Comparison of ENCODE assay signal across 13 cellular contexts in genomic region chr10:46539596-46540411, GRCh38. TPM values are rescaled to one million over a fixed set of nuclear protein-coding genes. Genes with fewer than 3 reads are reported as not detected.
DNase-seq lines count a peak whose midpoint lies in the region; ATAC-seq and TF ChIP-seq lines count a peak whose summit lies in the region.
"Had no signal": no experiment of that assay in that cellular context is flagged by ENCODE, and none has a peak within 500 bp of the region (broad histone marks: within the 10 kb centered on the region; RNA-seq: fewer than 3 reads in every experiment).

No MANE protein-coding gene starts in this region.

- no peak overlapping the region for H3K4me3 Mint-ChIP-seq in activated naive CD4-positive, alpha-beta T cell treated with anti-CD3 and anti-CD28 coated beads, Interleukin-2, amount 10 ng/mL, durations not matched to agents 7 days and 5 days
- H3K4me3 Mint-ChIP-seq in chondrocyte (ENCODE audit: unreplicated experiment): peak overlapping the region; percentile 40
- H3K4me3 Mint-ChIP-seq: T-helper 2 cell treated with Interferon-gamma antibody and Interleukin-4, amounts not matched to agents 5 μg/mL and 100 μg/mL, for 36 hours had no signal

- H3K4me2 ChIP-seq in mesenchymal stem cell (ENCODE audit: low read length, poor library complexity, severe bottlenecking): peak overlapping the region; percentile 19
- H3K4me2 ChIP-seq: KMS-11 had no signal

- no peak for TF ChIP-seq POLR2A in transverse colon (IDR thresholded peaks at IDR 0.05)

- H3K4ac ChIP-seq in mesenchymal stem cell (ENCODE audit: low read depth in 1 of 2, low read length in 2 of 2): no peak overlapping the region

- H3K27ac Mint-ChIP-seq in activated naive CD4-positive, alpha-beta T cell treated with anti-CD3 and anti-CD28 coated beads, Interleukin-2, amount 10 ng/mL, durations not matched to agents 7 days and 5 days: no peak overlapping the region
- peak overlapping the region; percentile 95 for H3K27ac Mint-ChIP-seq in chondrocyte (ENCODE audit: unreplicated experiment)
- H3K27ac Mint-ChIP-seq in activated naive CD4-positive, alpha-beta T cell treated with anti-CD3 and anti-CD28 coated beads, Interleukin-2, amount 50 U/mL, for 72 hours: no peak overlapping the region
- H3K27ac Mint-ChIP-seq: T-helper 2 cell treated with Interferon-gamma antibody and Interleukin-4, amounts not matched to agents 5 μg/mL and 100 μg/mL, for 36 hours had no signal

- no peak overlapping the region for H3K18ac ChIP-seq in mesenchymal stem cell (ENCODE audit: low read depth in 1 of 2, low read length in 2 of 2)

- peak overlapping the region; percentile 98 for H2AK5ac ChIP-seq in mesenchymal stem cell (ENCODE audit: low read length, severe bottlenecking)

- CTCF ChIA-PET in activated naive CD4-positive, alpha-beta T cell treated with anti-CD3 and anti-CD28 coated beads, Interleukin-2, amount 10 ng/mL, durations not matched to agents 7 days and 5 days (lab: Charles Lee): no interaction called here

- peak overlapping the region; percentile 17 for H3K9ac ChIP-seq in mesenchymal stem cell (ENCODE audit: low read length)
- H3K9ac ChIP-seq: KMS-11 had no signal

- H4K91ac ChIP-seq in mesenchymal stem cell (ENCODE audit: low read length): no peak overlapping the region

- H3K4me1 Mint-ChIP-seq in activated naive CD4-positive, alpha-beta T cell treated with anti-CD3 and anti-CD28 coated beads, Interleukin-2, amount 10 ng/mL, durations not matched to agents 7 days and 5 days: no peaks in the 10 kb centered on the region
- H3K4me1 Mint-ChIP-seq in chondrocyte (ENCODE audit: low read depth): peaks cover 44% of the 10 kb centered on the region

- in situ Hi-C loops in transverse colon (cut with MboI; ENCODE audit: low pct_ligation_motif_present in 1 of 4, low pct_unique_long_range_greater_than_20kb in 1 of 4, low sequenced_read_pairs in 3 of 4): no loop called here

- no peak overlapping the region for H4K8ac ChIP-seq in mesenchymal stem cell (ENCODE audit: low read length)

- no peak for TF ChIP-seq EP300 in transverse colon (IDR thresholded peaks at IDR 0.05; ENCODE audit: low read depth)

- H2BK120ac ChIP-seq in mesenchymal stem cell (ENCODE audit: low read depth, low read length): no peak overlapping the region

- H3K9me3 Mint-ChIP-seq in activated naive CD4-positive, alpha-beta T cell treated with anti-CD3 and anti-CD28 coated beads, Interleukin-2, amount 10 ng/mL, durations not matched to agents 7 days and 5 days: no peaks in the 10 kb centered on the region
- no peaks in the 10 kb centered on the region for H3K9me3 Mint-ChIP-seq in chondrocyte (ENCODE audit: low read depth)
- H3K9me3 Mint-ChIP-seq in activated naive CD4-positive, alpha-beta T cell treated with anti-CD3 and anti-CD28 coated beads, Interleukin-2, amount 50 U/mL, for 72 hours: no peaks in the 10 kb centered on the region
- H3K9me3 Mint-ChIP-seq: T-helper 2 cell treated with Interferon-gamma antibody and Interleukin-4, amounts not matched to agents 5 μg/mL and 100 μg/mL, for 36 hours had no signal

- H3K14ac ChIP-seq in mesenchymal stem cell (ENCODE audit: low read length in 2 of 2): no peak overlapping the region

- H2BK15ac ChIP-seq in mesenchymal stem cell (ENCODE audit: low read depth, poor library complexity, severe bottlenecking): no peak overlapping the region

- no peaks in the 10 kb centered on the region for H3K9me3 ChIP-seq in mesenchymal stem cell (ENCODE audit: control insufficient read depth, low read length)
- H3K9me3 ChIP-seq in transverse colon: no peaks in the 10 kb centered on the region

- no peak overlapping the region for H2AFZ ChIP-seq in mesenchymal stem cell (ENCODE audit: low read depth, low read length)

- H3K79me1 ChIP-seq in mesenchymal stem cell (replicated peaks; ENCODE audit: low read length, poor library complexity, severe bottlenecking): no peaks in the 10 kb centered on the region

- no peak overlapping the region for H2BK12ac ChIP-seq in mesenchymal stem cell (ENCODE audit: low read length in 2 of 2)

- H3K36me3 Mint-ChIP-seq in activated naive CD4-positive, alpha-beta T cell treated with anti-CD3 and anti-CD28 coated beads, Interleukin-2, amount 10 ng/mL, durations not matched to agents 7 days and 5 days: no peaks in the 10 kb centered on the region
- H3K36me3 Mint-ChIP-seq in chondrocyte (ENCODE audit: low read depth): no peaks in the 10 kb centered on the region
- H3K36me3 Mint-ChIP-seq in activated naive CD4-positive, alpha-beta T cell treated with anti-CD3 and anti-CD28 coated beads, Interleukin-2, amount 50 U/mL, for 72 hours: peaks cover 5 to 6% of the 10 kb centered on the region in 2 donors

- intact Hi-C loops in transverse colon (cut with DNase I; ENCODE audit: low total_unique reads): no loop called here

- peaks cover 0 to 89% of the 10 kb centered on the region in 2 experiments for H3K27me3 ChIP-seq in mesenchymal stem cell (ENCODE audit: control insufficient read depth in 1 of 2, insufficient read depth in 1 of 2, low read length in 2 of 2)
- H3K27me3 ChIP-seq in transverse colon: peaks cover 6% of the 10 kb centered on the region

- DNase-seq in activated naive CD4-positive, alpha-beta T cell treated with anti-CD3 and anti-CD28 coated beads, Interleukin-2, amount 10 ng/mL, durations not matched to agents 7 days and 5 days: peak; percentile 17
- DNase-seq in activated naive CD4-positive, alpha-beta T cell (lab: John Stamatoyannopoulos, UW): no peak
- DNase-seq in chondrocyte (ENCODE audit: low spot score) (peak; percentile 42), mesenchymal stem cell (peak; percentile 75), transverse colon (peak; percentile 15), NOMO-1 treated with dmso at 0.1 percent for 144 hours (lab: John Stamatoyannopoulos, UW; ENCODE audit: unreplicated experiment) (no peak)
- no peak for DNase-seq in activated naive CD4-positive, alpha-beta T cell treated with anti-CD3 and anti-CD28 coated beads, Interleukin-2, amount 50 U/mL, for 72 hours (ENCODE audit: low spot score in 2 of 2)
- DNase-seq: NCI-H526 treated with DMSO at 0.1 percent for 48 hours; stimulated activated CD4-positive, alpha-beta T cell treated with anti-CD3 and anti-CD28 coated beads, Interleukin-2, amount 100 ng/mL, for 48 hours had no signal

- H3K36me3 ChIP-seq in mesenchymal stem cell (ENCODE audit: control insufficient read depth in 1 of 2, insufficient read depth in 2 of 2, low read depth in 1 of 2, low read length in 2 of 2) (peaks cover 0 to 12% of the 10 kb centered on the region in 2 experiments), transverse colon (no peaks in the 10 kb centered on the region)

- peaks cover 64% of the 10 kb centered on the region for H3K27me3 Mint-ChIP-seq in activated naive CD4-positive, alpha-beta T cell treated with anti-CD3 and anti-CD28 coated beads, Interleukin-2, amount 10 ng/mL, durations not matched to agents 7 days and 5 days
- no peaks in the 10 kb centered on the region for H3K27me3 Mint-ChIP-seq in chondrocyte (ENCODE audit: low read depth)

- TF ChIP-seq CTCF in chondrocyte (IDR thresholded peaks at IDR 0.05) (no peak), transverse colon (IDR thresholded peaks at IDR 0.05) (no peak)

- H3K4me1 ChIP-seq in mesenchymal stem cell (ENCODE audit: control insufficient read depth, insufficient read depth, low read depth, low read length) (peaks cover 29% of the 10 kb centered on the region), transverse colon (peaks cover 18 to 42% (median 26%) of the 10 kb centered on the region in 4 donors)

- WGBS in mesenchymal stem cell: 82% methylated on average over 13 of the region's 14 CpGs
- whole genome bisulfite sequencing in transverse colon (ENCODE audit: low coverage in 1 of 2), 2 donors: 56 to 57% methylated on average over 14 of the region's 14 CpGs

- H3K23ac ChIP-seq in mesenchymal stem cell (ENCODE audit: low read length in 2 of 2): no peak overlapping the region

- no peak for ATAC-seq in HG03457 (IDR thresholded peaks at IDR 0.05; ENCODE audit: unreplicated experiment)
- no peak for ATAC-seq in activated naive CD4-positive, alpha-beta T cell treated with anti-CD3 and anti-CD28 coated beads, Interleukin-2, amount 50 U/mL, for 72 hours

- peak overlapping the region; percentile 87 for H2BK5ac ChIP-seq in mesenchymal stem cell (ENCODE audit: low read depth, low read length, poor library complexity, severe bottlenecking)

- H3K4me3 ChIP-seq in mesenchymal stem cell (ENCODE audit: insufficient read depth in 1 of 2, low read depth in 1 of 2, low read length in 2 of 2): no peak overlapping the region
- no peak overlapping the region for H3K4me3 ChIP-seq in transverse colon
- H3K4me3 ChIP-seq: lung had no signal

- H3K27ac ChIP-seq in mesenchymal stem cell (ENCODE audit: low read length, poor library complexity, severe bottlenecking) (peak overlapping the region; percentile 95), transverse colon (peak overlapping the region; percentile 18 to 68 (median 60))
- H3K27ac ChIP-seq: KMS-11 had no signal

RNA-seq across cellular contexts. Expression of gene GPRIN2, which starts 16.7 kb away (rescaled TPM):
- total RNA-seq in chondrocyte: 5.4 to 12.3 TPM (median 5.7 TPM) in 3 replicates
- not detected for polyA plus RNA-seq in mesenchymal stem cell (2013, experiment 1 of 2)
- polyA plus RNA-seq in mesenchymal stem cell (2013, experiment 2 of 2): 0.03 TPM
- total RNA-seq in transverse colon: 10 to 100 TPM; 31.3 to 97.3 (median 53.1) TPM
- not detected for total RNA-seq in activated naive CD4-positive, alpha-beta T cell treated with anti-CD3 and anti-CD28 coated beads, Interleukin-2, amount 50 U/mL, for 72 hours

RNA-seq across cellular contexts. Expression of gene SYT15, which starts 39.1 kb away (rescaled TPM):
- total RNA-seq in chondrocyte: 11.6 to 44.3 TPM (median 14.5 TPM) in 3 replicates
- polyA plus RNA-seq in mesenchymal stem cell (2013, experiment 1 of 2): 0.35 TPM
- polyA plus RNA-seq in mesenchymal stem cell (2013, experiment 2 of 2): 0.82 TPM
- under 1 TPM; 0.32 to 0.80 (median 0.39) TPM for total RNA-seq in transverse colon
- total RNA-seq in activated naive CD4-positive, alpha-beta T cell treated with anti-CD3 and anti-CD28 coated beads, Interleukin-2, amount 50 U/mL, for 72 hours: 1 to 10 TPM in 1 of 2 donors, under 1 TPM in 1; 0.27 to 1.4 TPM

Comparison
In these comparisons a context has a peak if more than half of its experiments do, and no peak if none do; other contexts are left out.
1. DNase-seq: peak in activated naive CD4-positive, alpha-beta T cell treated with anti-CD3 and anti-CD28 coated beads, Interleukin-2, amount 10 ng/mL, durations not matched to agents 7 days and 5 days (single experiment), chondrocyte (single experiment), mesenchymal stem cell (single experiment) and transverse colon (single experiment); none in activated naive CD4-positive, alpha-beta T cell (0 of 4), activated naive CD4-positive, alpha-beta T cell treated with anti-CD3 and anti-CD28 coated beads, Interleukin-2, amount 50 U/mL, for 72 hours (0 of 2) and NOMO-1 treated with dmso at 0.1 percent for 144 hours (single experiment).